Comparison of ENCODE assay signal across 13 cellular contexts in genomic region chr15:73923156-73923487, GRCh38. TPM values are rescaled to one million over a fixed set of nuclear protein-coding genes. Genes with fewer than 3 reads are reported as not detected.
DNase-seq lines count a peak whose midpoint lies in the region; ATAC-seq and TF ChIP-seq lines count a peak whose summit lies in the region.
"Had no signal": no experiment of that assay in that cellular context is flagged by ENCODE, and none has a peak within 500 bp of the region (broad histone marks: within the 10 kb centered on the region; RNA-seq: fewer than 3 reads in every experiment).

No MANE protein-coding gene starts in this region.

- H3K9me3 ChIP-seq in NT2/D1 (ENCODE audit: insufficient read depth, low read length): peaks cover 10% of the 10 kb centered on the region; the same call in 1 of the 2 replicates
- H3K9me3 ChIP-seq in endodermal cell (ENCODE audit: control insufficient read depth, low read length): peaks cover 8% of the 10 kb centered on the region

- no peak for DNase-seq in NT2/D1 (ENCODE audit: low read depth, low spot score)
- peak; percentile 61 for DNase-seq in endodermal cell
- no peak for DNase-seq in neural crest cell (ENCODE audit: low read depth, low spot score)
- DNase-seq in GM13977 (ENCODE audit: low spot score): no peak
- DNase-seq in AG08396 (ENCODE audit: low spot score): no peak
- DNase-seq in NCI-H1105 (lab: John Stamatoyannopoulos, UW): no peak
- DNase-seq: activated CD4-positive, alpha-beta T cell treated with anti-CD3 and anti-CD28 coated beads, Interleukin-2, amount 50 U/mL, for 48 hours; SHP77 treated with DMSO at 0.1 percent for 48 hours had no signal

- H3K4me3 Mint-ChIP-seq in endodermal cell (no peak overlapping the region), neural crest cell (peak overlapping the region; percentile 49)

- H3K9me3 Mint-ChIP-seq in endodermal cell: peaks cover under 1% of the 10 kb centered on the region
- peaks cover 3% of the 10 kb centered on the region for H3K9me3 Mint-ChIP-seq in neural crest cell

- WGBS in endodermal cell (ENCODE audit: insufficient coverage in 1 of 2, insufficient read length in 1 of 2), 2 experiments: 53 to 57% methylated on average over 5 to 7 of the region's 7 CpGs

- no peak overlapping the region for H2AFZ ChIP-seq in ACC112 (ENCODE audit: low read length, unreplicated experiment)

- H3K9ac ChIP-seq in NT2/D1 (ENCODE audit: insufficient read length, low read depth): peak overlapping the region; percentile 7
- no peak overlapping the region for H3K9ac ChIP-seq in endodermal cell (ENCODE audit: extremely low read depth, low read length, poor library complexity, severe bottlenecking)

- no peak for ATAC-seq in HG03108 (IDR thresholded peaks at IDR 0.05; ENCODE audit: unreplicated experiment)

- H3K36me3 ChIP-seq in ACC112 (ENCODE audit: insufficient read depth, low read length) (peaks cover 16% of the 10 kb centered on the region), NT2/D1 (ENCODE audit: insufficient read depth, insufficient read length, low read length) (peaks cover 15% of the 10 kb centered on the region), endodermal cell (ENCODE audit: control insufficient read depth, insufficient read depth, low read length) (peaks cover 4% of the 10 kb centered on the region)

- H3K4me1 Mint-ChIP-seq in endodermal cell (peaks cover 40% of the 10 kb centered on the region), neural crest cell (peaks cover 48% of the 10 kb centered on the region)

- peaks cover 6% of the 10 kb centered on the region for H3K27me3 Mint-ChIP-seq in endodermal cell (ENCODE audit: insufficient read depth)
- peaks cover 12% of the 10 kb centered on the region for H3K27me3 Mint-ChIP-seq in neural crest cell (ENCODE audit: low read depth)

- peaks cover 9% of the 10 kb centered on the region for H3K36me3 Mint-ChIP-seq in endodermal cell (ENCODE audit: low read depth)
- no peaks in the 10 kb centered on the region for H3K36me3 Mint-ChIP-seq in neural crest cell (ENCODE audit: low read depth)

- H3K4me3 ChIP-seq in ACC112 (ENCODE audit: low read depth, low read length) (peak overlapping the region; percentile 61), NT2/D1 (ENCODE audit: insufficient read length, low read depth) (no peak overlapping the region), endodermal cell (ENCODE audit: low read length) (no peak overlapping the region)

- TF ChIP-seq CTCF in endodermal cell (conservative IDR thresholded peaks at IDR 0.05): no peak
- no peak for TF ChIP-seq CTCF in neural crest cell (conservative IDR thresholded peaks at IDR 0.05)
- TF ChIP-seq CTCF in GM13977 (IDR thresholded peaks at IDR 0.05; ENCODE audit: extremely low read depth, insufficient read depth, missing control alignments): no peak

- no peaks in the 10 kb centered on the region for H3K27me3 ChIP-seq in ACC112 (ENCODE audit: insufficient read depth, low read length)
- H3K27me3 ChIP-seq in NT2/D1 (ENCODE audit: insufficient read depth, insufficient read length): no peaks in the 10 kb centered on the region
- H3K27me3 ChIP-seq in endodermal cell (ENCODE audit: control insufficient read depth, insufficient read depth, low read length, poor library complexity, severe bottlenecking): no peaks in the 10 kb centered on the region

- H3K4me1 ChIP-seq in ACC112 (ENCODE audit: control insufficient read depth, insufficient read depth, low read length, unreplicated experiment) (peaks cover 59% of the 10 kb centered on the region), NT2/D1 (ENCODE audit: insufficient read depth, insufficient read length) (peaks cover 41% of the 10 kb centered on the region), endodermal cell (ENCODE audit: control insufficient read depth, insufficient read depth, low read length) (peaks cover 32% of the 10 kb centered on the region)

- in situ Hi-C loops in GM13977 (cut with MboI; ENCODE audit: low pct_unique_long_range_greater_than_20kb, low sequenced_read_pairs, unreplicated experiment): no loop called here

- H3K27ac ChIP-seq in ACC112 (ENCODE audit: low read depth, low read length): peak overlapping the region; percentile 86
- H3K27ac ChIP-seq in endodermal cell (ENCODE audit: low read depth, low read length): no peak overlapping the region
- H3K27ac ChIP-seq: C4-2B had no signal

- peaks cover 59% of the 10 kb centered on the region for H3K79me2 ChIP-seq in ACC112 (ENCODE audit: control insufficient read depth, insufficient read depth, low read length, unreplicated experiment)

- no peak overlapping the region for H3K27ac Mint-ChIP-seq in endodermal cell
- H3K27ac Mint-ChIP-seq in neural crest cell (ENCODE audit: unreplicated experiment): no peak overlapping the region

RNA-seq across cellular contexts. Expression of gene LOXL1, which starts 3.1 kb away (rescaled TPM):
- total RNA-seq in endodermal cell: 10 to 100 TPM; 21.3 to 31.8 TPM
- polyA plus RNA-seq in endodermal cell (2013, experiment 1 of 2): 92.7 TPM
- 93.8 TPM for polyA plus RNA-seq in endodermal cell (2013, experiment 2 of 2)
- total RNA-seq in neural crest cell: 17.3 and 19.9 TPM in 2 replicates

RNA-seq across cellular contexts. Expression of gene TBC1D21, which starts 49.8 kb away (rescaled TPM):
- total RNA-seq in endodermal cell: not detected
- not detected for polyA plus RNA-seq in endodermal cell (2013, experiment 1 of 2)
- polyA plus RNA-seq in endodermal cell (2013, experiment 2 of 2): not detected
- not detected in 2 replicates for total RNA-seq in neural crest cell
- total RNA-seq: bronchial epithelial cell had no signal
- polyA plus RNA-seq: neural cell had no signal
